Comparison of ENCODE assay signal across 1 cellular context in genomic region chr16:27237229-27238015, GRCh38.
A peak's percentile ranks its signal among the peaks of the same experiment; 100 is the strongest.
TF ChIP-seq lines count a peak whose summit lies in the region.

No MANE protein-coding gene starts in this region.

TF ChIP-seq in GM12878, 131 proteins besides CTCF, POLR2A, EP300 and RAD21 (continued from another document):
- peak; percentile 96 for TF ChIP-seq ZNF687 (IDR thresholded peaks at IDR 0.05)
- 0 out of 2 replicates have a peak, but pooled peaks have one; percentile 14 for TF ChIP-seq NFIC (IDR thresholded peaks at IDR 0.05; ENCODE audit: low read depth, low read length)
- no peak for TF ChIP-seq SREBF2 (IDR thresholded peaks at IDR 0.05; ENCODE audit: low read length)
- peak; percentile 62 for TF ChIP-seq POLR2AphosphoS5 (IDR thresholded peaks at IDR 0.05; ENCODE audit: low read length)
- TF ChIP-seq SRF (IDR thresholded peaks at IDR 0.05; ENCODE audit: low read depth in 2 of 2, low read length in 2 of 2): no peak
- no peak for TF ChIP-seq NFXL1 (IDR thresholded peaks at IDR 0.05; ENCODE audit: borderline replicate concordance)
